In genomic region chr2:96156926-96157648, GRCh38 we compare ENCODE assay signal across 1 cellular context.
A peak's percentile ranks its signal among the peaks of the same experiment; 100 is the strongest.
TF ChIP-seq lines count a peak whose summit lies in the region.

No MANE protein-coding gene starts in this region.

TF ChIP-seq in GM12878, 131 proteins besides CTCF, POLR2A, EP300 and RAD21 (continued from another document):
- TF ChIP-seq MLLT1 (IDR thresholded peaks at IDR 0.05) (peak; percentile 62; the same call in 1 of the 2 replicates), YBX1 (IDR thresholded peaks at IDR 0.05) (peak; percentile 99), ATF7 (IDR thresholded peaks at IDR 0.05; ENCODE audit: low read depth) (peak; percentile 56)
